Comparison of ENCODE assay signal across 18 cellular contexts in genomic region chr17:42543190-42544079, GRCh38. TPM values are rescaled to one million over a fixed set of nuclear protein-coding genes. Genes with fewer than 3 reads are reported as not detected.
DNase-seq lines count a peak whose midpoint lies in the region; ATAC-seq and TF ChIP-seq lines count a peak whose summit lies in the region.
"Had no signal": no experiment of that assay in that cellular context is flagged by ENCODE, and none has a peak within 500 bp of the region (broad histone marks: within the 10 kb centered on the region; RNA-seq: fewer than 3 reads in every experiment).

No MANE protein-coding gene starts in this region.

- no peaks in the 10 kb centered on the region for H3K9me3 Mint-ChIP-seq in activated T-helper 17 cell treated with anti-CD3 and anti-CD28 coated beads, Interleukin-2, amount 50 U/mL, for 72 hours
- H3K9me3 Mint-ChIP-seq in endothelial cell (ENCODE audit: unreplicated experiment) = no peaks in the 10 kb centered on the region
- H3K9me3 Mint-ChIP-seq: GM23338 had no signal

- peak overlapping the region; percentile 58 for H3K27ac Mint-ChIP-seq in activated T-helper 17 cell treated with anti-CD3 and anti-CD28 coated beads, Interleukin-2, amount 50 U/mL, for 72 hours
- no peak overlapping the region for H3K27ac Mint-ChIP-seq in endothelial cell (ENCODE audit: unreplicated experiment)
- H3K27ac Mint-ChIP-seq: GM23338 had no signal

- H3K4me1 Mint-ChIP-seq in activated T-helper 17 cell treated with anti-CD3 and anti-CD28 coated beads, Interleukin-2, amount 50 U/mL, for 72 hours = peaks cover 16% of the 10 kb centered on the region
- H3K4me1 Mint-ChIP-seq in endothelial cell (ENCODE audit: unreplicated experiment) = peaks cover 10% of the 10 kb centered on the region
- H3K4me1 Mint-ChIP-seq: GM23338 had no signal

- H3K36me3 Mint-ChIP-seq in activated T-helper 17 cell treated with anti-CD3 and anti-CD28 coated beads, Interleukin-2, amount 50 U/mL, for 72 hours (ENCODE audit: low read depth) = no peaks in the 10 kb centered on the region
- peaks cover 12% of the 10 kb centered on the region for H3K36me3 Mint-ChIP-seq in endothelial cell (ENCODE audit: low read depth, unreplicated experiment)

- ATAC-seq in activated T-helper 17 cell treated with anti-CD3 and anti-CD28 coated beads, Interleukin-2, amount 50 U/mL, for 72 hours (replicated peaks) = no peak
- no peak for ATAC-seq in HG02870 (IDR thresholded peaks at IDR 0.05; ENCODE audit: unreplicated experiment)
- ATAC-seq: A549, GM23338 had no signal

- no peak for TF ChIP-seq POLR2A in erythroblast (IDR thresholded peaks at IDR 0.05; ENCODE audit: low read length)

- no peak overlapping the region for H3K4me3 Mint-ChIP-seq in activated T-helper 17 cell treated with anti-CD3 and anti-CD28 coated beads, Interleukin-2, amount 50 U/mL, for 72 hours
- no peak overlapping the region for H3K4me3 Mint-ChIP-seq in endothelial cell (ENCODE audit: unreplicated experiment)
- H3K4me3 Mint-ChIP-seq: GM23338 had no signal

- no peaks in the 10 kb centered on the region for H3K27me3 Mint-ChIP-seq in activated T-helper 17 cell treated with anti-CD3 and anti-CD28 coated beads, Interleukin-2, amount 50 U/mL, for 72 hours
- peaks cover 14% of the 10 kb centered on the region for H3K27me3 Mint-ChIP-seq in endothelial cell (ENCODE audit: unreplicated experiment)

- DNase-seq in AG20443 (ENCODE audit: low spot score) = peak; percentile 4
- peak; percentile 54 for DNase-seq in islet precursor cell
- peak in 6 of 10 donors; percentile 24 to 92 (median 44) for DNase-seq in posterior cingulate gyrus
- DNase-seq in NCI-H226 = no peak
- DNase-seq in erythroblast (lab: John Stamatoyannopoulos, UW) = no peak
- no peak for DNase-seq in endothelial cell (ENCODE audit: low spot score)
- DNase-seq: DND-41, GDM1, NCI-H1092 treated with DMSO at 0.1 percent for 48 hours, NCI-H1694, NCI-H2107, NCI-H345, NCI-H526 treated with DMSO at 0.1 percent for 48 hours, OCI-M1 had no signal

- no peak for TF ChIP-seq CTCF in endothelial cell (IDR thresholded peaks at IDR 0.05; ENCODE audit: unreplicated experiment)

- intact Hi-C loops in posterior cingulate gyrus (cut with DNase I) = no loop called here

RNA-seq across cellular contexts. Expression of gene NAGLU, which starts 7.4 kb away (rescaled TPM):
- total RNA-seq in activated T-helper 17 cell treated with anti-CD3 and anti-CD28 coated beads, Interleukin-2, amount 50 U/mL, for 72 hours = 10 to 100 TPM in 1 of 2 donors, 1 to 10 TPM in 1; 8.4 to 11.0 TPM
- total RNA-seq in endothelial cell (ENCODE audit: unreplicated experiment) = 24.2 TPM

RNA-seq across cellular contexts. Expression of gene HSD17B1, which starts 9.3 kb away (rescaled TPM):
- total RNA-seq in activated T-helper 17 cell treated with anti-CD3 and anti-CD28 coated beads, Interleukin-2, amount 50 U/mL, for 72 hours = under 1 TPM; 0.82 to 0.90 TPM
- total RNA-seq in endothelial cell (ENCODE audit: unreplicated experiment) = 0.64 TPM

RNA-seq across cellular contexts. Expression of gene COASY, which starts 18.5 kb away (rescaled TPM):
- 100 to 1,000 TPM in 1 of 2 donors, 10 to 100 TPM in 1; 76.7 to 108 TPM for total RNA-seq in activated T-helper 17 cell treated with anti-CD3 and anti-CD28 coated beads, Interleukin-2, amount 50 U/mL, for 72 hours
- total RNA-seq in endothelial cell (ENCODE audit: unreplicated experiment) = 66.3 TPM

RNA-seq across cellular contexts. Expression of gene MLX, which starts 23.5 kb away (rescaled TPM):
- 10 to 100 TPM; 46.2 to 57.8 TPM for total RNA-seq in activated T-helper 17 cell treated with anti-CD3 and anti-CD28 coated beads, Interleukin-2, amount 50 U/mL, for 72 hours
- 45.9 TPM for total RNA-seq in endothelial cell (ENCODE audit: unreplicated experiment)

RNA-seq across cellular contexts. Expression of gene PSMC3IP, which starts 34.1 kb away (rescaled TPM):
- total RNA-seq in activated T-helper 17 cell treated with anti-CD3 and anti-CD28 coated beads, Interleukin-2, amount 50 U/mL, for 72 hours = 10 to 100 TPM; 25.9 to 34.2 TPM
- 8.0 TPM for total RNA-seq in endothelial cell (ENCODE audit: unreplicated experiment)

Comparison
In these comparisons a context has a peak if more than half of its experiments do, and no peak if none do; other contexts are left out.
1. DNase-seq: peak in AG20443 (single experiment), islet precursor cell (single experiment) and posterior cingulate gyrus (6 of 10); none in NCI-H226 (single experiment), erythroblast (0 of 2) and endothelial cell (single experiment).